In the genomic region with DNA sequence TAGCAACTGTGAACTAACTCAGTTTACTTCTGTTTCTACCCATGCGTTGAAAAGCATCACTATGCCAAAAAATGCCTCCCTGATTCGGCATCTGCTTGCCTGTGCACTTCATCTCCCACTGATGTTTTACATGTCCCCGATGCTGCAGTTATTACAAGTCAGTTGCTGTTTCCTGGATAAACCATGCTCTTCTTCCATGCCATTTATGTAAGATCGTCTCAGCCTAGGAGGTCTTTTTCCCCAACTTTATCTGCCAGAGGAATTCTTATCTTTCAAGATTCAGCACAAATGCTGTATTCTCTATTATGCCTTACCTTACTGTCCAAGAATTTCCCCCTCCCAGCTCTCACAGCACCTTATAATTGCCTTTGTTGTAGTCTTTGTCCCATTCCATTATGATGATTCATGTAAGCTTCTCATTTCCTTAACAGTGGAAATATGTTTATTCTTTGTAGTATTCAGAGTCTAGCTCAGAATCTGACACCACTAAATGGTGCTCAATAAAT, we compare ENCODE assay signal across 1 cellular context.
TF ChIP-seq lines count a peak whose summit lies in the region.

No MANE protein-coding gene starts in this region.

TF ChIP-seq in GM23338, 12 proteins besides CTCF, POLR2A, EP300 and RAD21 (continued from another document):
- TF ChIP-seq, protein P1, sequence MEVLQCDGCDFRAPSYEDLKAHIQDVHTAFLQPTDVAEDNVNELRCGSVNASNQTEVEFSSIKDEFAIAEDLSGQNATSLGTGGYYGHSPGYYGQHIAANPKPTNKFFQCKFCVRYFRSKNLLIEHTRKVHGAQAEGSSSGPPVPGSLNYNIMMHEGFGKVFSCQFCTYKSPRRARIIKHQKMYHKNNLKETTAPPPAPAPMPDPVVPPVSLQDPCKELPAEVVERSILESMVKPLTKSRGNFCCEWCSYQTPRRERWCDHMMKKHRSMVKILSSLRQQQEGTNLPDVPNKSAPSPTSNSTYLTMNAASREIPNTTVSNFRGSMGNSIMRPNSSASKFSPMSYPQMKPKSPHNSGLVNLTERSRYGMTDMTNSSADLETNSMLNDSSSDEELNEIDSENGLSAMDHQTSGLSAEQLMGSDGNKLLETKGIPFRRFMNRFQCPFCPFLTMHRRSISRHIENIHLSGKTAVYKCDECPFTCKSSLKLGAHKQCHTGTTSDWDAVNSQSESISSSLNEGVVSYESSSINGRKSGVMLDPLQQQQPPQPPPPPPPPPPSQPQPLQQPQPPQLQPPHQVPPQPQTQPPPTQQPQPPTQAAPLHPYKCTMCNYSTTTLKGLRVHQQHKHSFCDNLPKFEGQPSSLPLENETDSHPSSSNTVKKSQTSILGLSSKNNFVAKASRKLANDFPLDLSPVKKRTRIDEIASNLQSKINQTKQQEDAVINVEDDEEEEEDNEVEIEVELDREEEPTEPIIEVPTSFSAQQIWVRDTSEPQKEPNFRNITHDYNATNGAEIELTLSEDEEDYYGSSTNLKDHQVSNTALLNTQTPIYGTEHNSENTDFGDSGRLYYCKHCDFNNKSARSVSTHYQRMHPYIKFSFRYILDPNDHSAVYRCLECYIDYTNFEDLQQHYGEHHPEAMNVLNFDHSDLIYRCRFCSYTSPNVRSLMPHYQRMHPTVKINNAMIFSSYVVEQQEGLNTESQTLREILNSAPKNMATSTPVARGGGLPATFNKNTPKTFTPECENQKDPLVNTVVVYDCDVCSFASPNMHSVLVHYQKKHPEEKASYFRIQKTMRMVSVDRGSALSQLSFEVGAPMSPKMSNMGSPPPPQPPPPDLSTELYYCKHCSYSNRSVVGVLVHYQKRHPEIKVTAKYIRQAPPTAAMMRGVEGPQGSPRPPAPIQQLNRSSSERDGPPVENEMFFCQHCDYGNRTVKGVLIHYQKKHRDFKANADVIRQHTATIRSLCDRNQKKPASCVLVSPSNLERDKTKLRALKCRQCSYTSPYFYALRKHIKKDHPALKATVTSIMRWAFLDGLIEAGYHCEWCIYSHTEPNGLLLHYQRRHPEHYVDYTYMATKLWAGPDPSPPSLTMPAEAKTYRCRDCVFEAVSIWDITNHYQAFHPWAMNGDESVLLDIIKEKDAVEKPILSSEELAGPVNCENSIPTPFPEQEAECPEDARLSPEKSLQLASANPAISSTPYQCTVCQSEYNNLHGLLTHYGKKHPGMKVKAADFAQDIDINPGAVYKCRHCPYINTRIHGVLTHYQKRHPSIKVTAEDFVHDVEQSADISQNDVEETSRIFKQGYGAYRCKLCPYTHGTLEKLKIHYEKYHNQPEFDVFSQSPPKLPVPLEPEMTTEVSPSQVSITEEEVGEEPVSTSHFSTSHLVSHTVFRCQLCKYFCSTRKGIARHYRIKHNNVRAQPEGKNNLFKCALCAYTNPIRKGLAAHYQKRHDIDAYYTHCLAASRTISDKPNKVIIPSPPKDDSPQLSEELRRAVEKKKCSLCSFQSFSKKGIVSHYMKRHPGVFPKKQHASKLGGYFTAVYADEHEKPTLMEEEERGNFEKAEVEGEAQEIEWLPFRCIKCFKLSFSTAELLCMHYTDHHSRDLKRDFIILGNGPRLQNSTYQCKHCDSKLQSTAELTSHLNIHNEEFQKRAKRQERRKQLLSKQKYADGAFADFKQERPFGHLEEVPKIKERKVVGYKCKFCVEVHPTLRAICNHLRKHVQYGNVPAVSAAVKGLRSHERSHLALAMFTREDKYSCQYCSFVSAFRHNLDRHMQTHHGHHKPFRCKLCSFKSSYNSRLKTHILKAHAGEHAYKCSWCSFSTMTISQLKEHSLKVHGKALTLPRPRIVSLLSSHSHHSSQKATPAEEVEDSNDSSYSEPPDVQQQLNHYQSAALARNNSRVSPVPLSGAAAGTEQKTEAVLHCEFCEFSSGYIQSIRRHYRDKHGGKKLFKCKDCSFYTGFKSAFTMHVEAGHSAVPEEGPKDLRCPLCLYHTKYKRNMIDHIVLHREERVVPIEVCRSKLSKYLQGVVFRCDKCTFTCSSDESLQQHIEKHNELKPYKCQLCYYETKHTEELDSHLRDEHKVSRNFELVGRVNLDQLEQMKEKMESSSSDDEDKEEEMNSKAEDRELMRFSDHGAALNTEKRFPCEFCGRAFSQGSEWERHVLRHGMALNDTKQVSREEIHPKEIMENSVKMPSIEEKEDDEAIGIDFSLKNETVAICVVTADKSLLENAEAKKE (CRISPR knock-in tag; IDR thresholded peaks at IDR 0.05): no peak
- no peak for TF ChIP-seq ZNF331 (CRISPR knock-in tag; IDR thresholded peaks at IDR 0.05; ENCODE audit: low read depth)
- no peak for TF ChIP-seq EZH2phosphoT487 (IDR thresholded peaks at IDR 0.05; ENCODE audit: unreplicated experiment)
